ENCODE assay signal across 28 cellular contexts in genomic region chr2:210707900-210708299, GRCh38.
"Had no signal": no experiment of that assay in that cellular context is flagged by ENCODE, and none has a peak within 500 bp of the region (broad histone marks: within the 10 kb centered on the region; RNA-seq: fewer than 3 reads in every experiment).

No MANE protein-coding gene starts in this region.

- H3K36me3 ChIP-seq: colonic mucosa, esophagus muscularis mucosa, esophagus squamous epithelium, gastrocnemius medialis, gastroesophageal sphincter, heart left ventricle, heart right ventricle had no signal

- H3K9me3 ChIP-seq: colonic mucosa, esophagus muscularis mucosa, esophagus squamous epithelium, gastrocnemius medialis, gastroesophageal sphincter had no signal

- H3K27ac Mint-ChIP-seq: dendritic cell treated with granulocyte-macrophage colony-stimulating factor and Interleukin-4, amounts not matched to agents 40 ng/mL and 50 ng/mL, for 4 days; effector memory CD8-positive, alpha-beta T cell; endodermal cell had no signal

- H3K27ac ChIP-seq: colonic mucosa, coronary artery, dorsolateral prefrontal cortex, epithelial cell of prostate, esophagus muscularis mucosa, esophagus squamous epithelium, foreskin keratinocyte, gastrocnemius medialis, gastroesophageal sphincter, heart left ventricle, heart right ventricle had no signal

- FAIRE-seq: colon, endometrium, endothelial cell of umbilical vein, frontal cortex had no signal

- H3K27me3 Mint-ChIP-seq: dendritic cell treated with granulocyte-macrophage colony-stimulating factor and Interleukin-4, amounts not matched to agents 40 ng/mL and 50 ng/mL, for 4 days; effector memory CD8-positive, alpha-beta T cell had no signal

- H3K27me3 ChIP-seq: colonic mucosa, dorsolateral prefrontal cortex, esophagus muscularis mucosa, esophagus squamous epithelium, foreskin keratinocyte, gastrocnemius medialis, gastroesophageal sphincter, heart left ventricle, heart right ventricle had no signal

- DNase-seq: colonic mucosa; cortex of kidney; dermis blood vessel endothelial cell; dorsolateral prefrontal cortex; effector CD4-positive, alpha-beta T cell; effector CD8-positive, alpha-beta T cell; effector memory CD4-positive, alpha-beta T cell; effector memory CD8-positive, alpha-beta T cell; endodermal cell; erythroblast; esophagus squamous epithelium; foreskin fibroblast; foreskin keratinocyte; foreskin melanocyte; gastrocnemius medialis; glutamatergic neuron; heart left ventricle; heart right ventricle had no signal

- H3K4me3 Mint-ChIP-seq: dendritic cell treated with granulocyte-macrophage colony-stimulating factor and Interleukin-4, amounts not matched to agents 40 ng/mL and 50 ng/mL, for 4 days; effector memory CD8-positive, alpha-beta T cell; endodermal cell had no signal

- H3K9me3 Mint-ChIP-seq: endodermal cell had no signal

- ATAC-seq: effector memory CD8-positive, alpha-beta T cell; esophagus mucosa; foreskin keratinocyte; gastrocnemius medialis; gastroesophageal sphincter; heart left ventricle; heart right ventricle had no signal

- H3K4me1 ChIP-seq: colonic mucosa, esophagus muscularis mucosa, esophagus squamous epithelium, foreskin keratinocyte, gastrocnemius medialis, gastroesophageal sphincter, heart left ventricle, heart right ventricle had no signal

- H3K4me3 ChIP-seq: colonic mucosa, coronary artery, dorsolateral prefrontal cortex, esophagus muscularis mucosa, esophagus squamous epithelium, gastrocnemius medialis, gastroesophageal sphincter, heart left ventricle, heart right ventricle had no signal
